9 cellular contexts compared by ENCODE assay signal in the genomic region with DNA sequence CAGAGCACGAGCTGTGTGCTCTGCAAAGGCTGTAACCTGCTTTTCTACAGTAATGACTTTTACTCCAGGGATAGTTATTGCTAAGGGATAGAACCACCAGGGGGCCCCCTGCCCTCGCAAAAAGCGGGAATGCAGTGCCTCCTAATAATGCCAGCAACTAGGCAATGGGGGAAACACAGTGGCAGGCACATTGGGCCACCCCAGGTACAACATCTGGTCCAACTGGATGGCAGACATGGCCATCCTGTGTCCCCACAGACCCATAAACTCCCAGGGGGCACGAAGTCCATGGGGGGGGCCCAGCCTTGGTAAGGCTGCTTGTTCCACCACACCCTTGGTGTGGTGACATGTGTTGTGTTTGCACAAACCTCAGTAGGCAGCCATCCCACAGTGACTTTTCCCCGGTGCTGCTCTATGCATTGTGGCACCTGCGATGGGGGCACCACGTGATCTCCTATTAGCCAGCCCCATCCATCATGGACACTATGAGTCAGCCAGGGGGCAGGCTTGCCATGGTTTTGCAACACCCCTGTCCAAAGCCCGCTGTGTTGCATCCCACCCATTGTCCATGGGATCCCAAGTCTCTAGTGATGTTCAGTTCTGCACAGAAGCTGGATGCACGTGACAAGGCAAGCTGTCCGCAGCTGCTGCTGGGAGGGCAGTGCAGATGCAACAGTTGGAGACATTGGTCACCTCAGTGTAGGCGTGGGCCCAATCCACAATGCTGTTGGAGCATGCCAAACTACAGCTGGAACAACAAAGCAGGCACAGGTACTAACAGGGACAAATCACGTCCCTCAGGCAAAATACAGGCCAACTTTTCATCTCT.
DNase-seq lines count a peak whose midpoint lies in the region; ATAC-seq and TF ChIP-seq lines count a peak whose summit lies in the region.
"Had no signal": no experiment of that assay in that cellular context is flagged by ENCODE, and none has a peak within 500 bp of the region (broad histone marks: within the 10 kb centered on the region; RNA-seq: fewer than 3 reads in every experiment).

No MANE protein-coding gene starts in this region.

- no peak overlapping the region for H3K23ac ChIP-seq in H9 (ENCODE audit: insufficient read length, low read depth, low read length)

- no peak overlapping the region for H4K5ac ChIP-seq in H9 (ENCODE audit: insufficient read length, low read depth, low read length)

- DNase-seq in Calu3 (peak; percentile 89), H9 (peak; percentile 69), OCI-M2 (lab: John Stamatoyannopoulos, UW; ENCODE audit: unreplicated experiment) (peak; percentile 39), cerebellum (ENCODE audit: low spot score) (peak; percentile 25), mucosa of descending colon (peak in 2 of 3 donors; percentile 74 to 86), mesenteric fat pad (ENCODE audit: low spot score) (no peak)
- no peak for DNase-seq in CD8-positive, alpha-beta memory T cell

- H3K27ac Mint-ChIP-seq in Calu3 (ENCODE audit: unreplicated experiment) (peak overlapping the region; percentile 68), H9 (no peak overlapping the region; a peak in 1 of 7 replicates)
- no peak overlapping the region for H3K27ac Mint-ChIP-seq in CD8-positive, alpha-beta memory T cell

- no peaks in the 10 kb centered on the region for H3K27me3 Mint-ChIP-seq in Calu3 (ENCODE audit: unreplicated experiment)
- no peaks in the 10 kb centered on the region for H3K27me3 Mint-ChIP-seq in H9 (ENCODE audit: low read depth)
- H3K27me3 Mint-ChIP-seq in CD8-positive, alpha-beta memory T cell = peaks cover 0 to 1% of the 10 kb centered on the region in 2 donors

- no peak overlapping the region for H2BK12ac ChIP-seq in H9 (ENCODE audit: insufficient read length, low read depth, low read length)

- no peak overlapping the region for H3K4me3 ChIP-seq in mucosa of descending colon
- H3K4me3 ChIP-seq in CD8-positive, alpha-beta memory T cell (ENCODE audit: low read length) = no peak overlapping the region
- H3K4me3 ChIP-seq: ovary had no signal

- no peaks in the 10 kb centered on the region for H3K23me2 ChIP-seq in H9 (ENCODE audit: insufficient read length, low read depth, low read length, poor library complexity, severe bottlenecking)

- CTCF ChIA-PET in Calu3 (lab: Charles Lee) = interaction anchor here (0.6 to 1.7 kb wide), 9 partner anchors 10 to 719 kb away, joined by 3 to 7 read pairs (median 3); no protein-coding TSS in a partner anchor
- CTCF ChIA-PET in CD8-positive, alpha-beta memory T cell (lab: Charles Lee) = interaction anchor here (0.9 to 1.1 kb wide), 4 partner anchors 10 to 725 kb away, joined by 3 read pairs; no protein-coding TSS in a partner anchor

- no peak overlapping the region for H3K9ac ChIP-seq in H9 (ENCODE audit: extremely low read depth, insufficient read length, low read length)

- H2BK5ac ChIP-seq in H9 (ENCODE audit: insufficient read length, low read length) = no peak overlapping the region

- POLR2A ChIA-PET in CD8-positive, alpha-beta memory T cell (lab: Charles Lee) = no interaction called here

- no peak overlapping the region for H3K4me3 Mint-ChIP-seq in Calu3 (ENCODE audit: low read depth, unreplicated experiment)
- H3K4me3 Mint-ChIP-seq in H9 = no peak overlapping the region; a peak in 1 of 5 replicates
- H3K4me3 Mint-ChIP-seq in CD8-positive, alpha-beta memory T cell = no peak overlapping the region

- H3K36me3 ChIP-seq in mucosa of descending colon (ENCODE audit: low read depth) = no peaks in the 10 kb centered on the region
- H3K36me3 ChIP-seq in CD8-positive, alpha-beta memory T cell (ENCODE audit: insufficient read depth, low read length) = no peaks in the 10 kb centered on the region
- H3K36me3 ChIP-seq: ovary had no signal

- TF ChIP-seq CTCF in Calu3 (IDR thresholded peaks at IDR 0.05; ENCODE audit: unreplicated experiment) = peak; percentile 88
- TF ChIP-seq CTCF in H9 (conservative IDR thresholded peaks at IDR 0.05) = peak; percentile 83
- TF ChIP-seq CTCF in mucosa of descending colon (IDR thresholded peaks at IDR 0.05) = peak; percentile 31

- H3K27me3 ChIP-seq in H9 (ENCODE audit: insufficient read depth, low read length) = no peaks in the 10 kb centered on the region
- no peaks in the 10 kb centered on the region for H3K27me3 ChIP-seq in CD8-positive, alpha-beta memory T cell (ENCODE audit: insufficient read depth, low read length, poor library complexity, severe bottlenecking)
- H3K27me3 ChIP-seq: ovary had no signal

- no peak overlapping the region for H2BK120ac ChIP-seq in H9 (ENCODE audit: low read depth, low read length, poor library complexity, severe bottlenecking)

- H3K18ac ChIP-seq in H9 (ENCODE audit: insufficient read length, low read depth, low read length) = no peak overlapping the region

- no peak overlapping the region for H2AFZ ChIP-seq in H9 (ENCODE audit: low read length)

- H3K79me1 ChIP-seq in H9 (ENCODE audit: insufficient read depth, low read depth, low read length, poor library complexity, severe bottlenecking) = no peaks in the 10 kb centered on the region

- H4K91ac ChIP-seq in H9 (ENCODE audit: insufficient read length, low read depth, low read length) = no peak overlapping the region

- H3K9me3 ChIP-seq in H9 (ENCODE audit: control insufficient read depth, low read depth, low read length) = no peaks in the 10 kb centered on the region
- no peaks in the 10 kb centered on the region for H3K9me3 ChIP-seq in mucosa of descending colon
- H3K9me3 ChIP-seq in CD8-positive, alpha-beta memory T cell (ENCODE audit: low read length) = no peaks in the 10 kb centered on the region
- H3K9me3 ChIP-seq: ovary had no signal

- H3K4me1 Mint-ChIP-seq in Calu3 (ENCODE audit: low read depth, unreplicated experiment) (peaks cover 49% of the 10 kb centered on the region), H9 (0 out of 4 replicates have a peak, but pooled peaks cover 0 to 2% of the 10 kb centered on the region in 2 experiments)
- peaks cover 6 to 10% (median 9%) of the 10 kb centered on the region in 3 donors for H3K4me1 Mint-ChIP-seq in CD8-positive, alpha-beta memory T cell

- intact Hi-C loops in Calu3 (cut with micrococcal nuclease; ENCODE audit: unreplicated experiment) (loop anchor here (1.0 to 5.0 kb wide), 6 partner anchors 11 to 728 kb away; no protein-coding TSS in a partner anchor), mucosa of descending colon (cut with DNase I, micrococcal nuclease) (loop anchor here in 1 of 2 donors (10.0 kb wide), 1 partner anchor 711 kb away; no protein-coding TSS in a partner anchor)

- H3K14ac ChIP-seq in H9 (ENCODE audit: insufficient read depth, low read length) = no peak overlapping the region

- H3K4ac ChIP-seq in H9 (ENCODE audit: low read depth, low read length) = no peak overlapping the region

- H3K56ac ChIP-seq in H9 (ENCODE audit: insufficient read length, low read depth, low read length) = no peak overlapping the region

- H3K27ac ChIP-seq in H9 (ENCODE audit: insufficient read length, low read depth, low read length) = no peak overlapping the region
- no peak overlapping the region for H3K27ac ChIP-seq in CD8-positive, alpha-beta memory T cell (ENCODE audit: low read depth, low read length)
- H3K27ac ChIP-seq: ovary had no signal

- no peak overlapping the region for H4K8ac ChIP-seq in H9 (replicated peaks; ENCODE audit: insufficient read length, low read depth, low read length)

- H2AK5ac ChIP-seq in H9 (ENCODE audit: insufficient read length, low read length) = no peak overlapping the region

- no CpG with 5 or more reads among the region's 12 CpGs for WGBS in H9 (ENCODE audit: extremely low coverage, insufficient read length, low lambda C conversion rate)

- no peak overlapping the region for H3T11ph ChIP-seq in H9 (ENCODE audit: low read length)

- no peak overlapping the region for H2BK20ac ChIP-seq in H9 (ENCODE audit: low read depth, low read length, poor library complexity, severe bottlenecking)

- no TSS peak for BruUV-seq in Calu3 (replicated peaks; lab: Mats Ljungman, UMichigan)

- H3K4me2 ChIP-seq in H9 (ENCODE audit: insufficient read depth, insufficient read length, low read length) = no peak overlapping the region

- H3K36me3 Mint-ChIP-seq in Calu3 (ENCODE audit: insufficient read depth, unreplicated experiment) = peaks cover 11% of the 10 kb centered on the region
- no peaks in the 10 kb centered on the region for H3K36me3 Mint-ChIP-seq in H9 (ENCODE audit: insufficient read depth in 1 of 3, low read depth in 3 of 3)
- no peaks in the 10 kb centered on the region for H3K36me3 Mint-ChIP-seq in CD8-positive, alpha-beta memory T cell

- H3K9me3 Mint-ChIP-seq in Calu3 (ENCODE audit: low read depth, unreplicated experiment) (peaks cover 2% of the 10 kb centered on the region), H9 (no peaks in the 10 kb centered on the region)
- H3K9me3 Mint-ChIP-seq in CD8-positive, alpha-beta memory T cell = no peaks in the 10 kb centered on the region

- H3K79me2 ChIP-seq in H9 (ENCODE audit: insufficient read depth, low read length) = no peaks in the 10 kb centered on the region

- H2BK15ac ChIP-seq in H9 (ENCODE audit: low read depth, low read length) = no peak overlapping the region

- ATAC-seq in mucosa of descending colon (peak; percentile 71), GM21619 (IDR thresholded peaks at IDR 0.05; ENCODE audit: unreplicated experiment) (no peak)

- no peaks in the 10 kb centered on the region for H4K20me1 ChIP-seq in H9 (ENCODE audit: control insufficient read depth, insufficient read depth, insufficient read length)

- H3K4me1 ChIP-seq in H9 (ENCODE audit: insufficient read depth, low read length) (no peaks in the 10 kb centered on the region), mucosa of descending colon (ENCODE audit: low read depth) (no peaks in the 10 kb centered on the region)
- H3K4me1 ChIP-seq in CD8-positive, alpha-beta memory T cell (ENCODE audit: insufficient read depth, low read length) = no peaks in the 10 kb centered on the region

Comparison
In these comparisons a context has a peak if more than half of its experiments do, and no peak if none do; other contexts are left out.
1. DNase-seq: peak in Calu3 (single experiment), H9 (single experiment), OCI-M2 (single experiment), cerebellum (single experiment) and mucosa of descending colon (2 of 3); none in mesenteric fat pad (single experiment) and CD8-positive, alpha-beta memory T cell (0 of 5).
2. CTCF ChIP-seq: peak in every context shown above with its lines; median percentile 88 in Calu3; 83 in H9; 31 in mucosa of descending colon.